8 cellular contexts compared by ENCODE assay signal in genomic region chr2:90323612-90324558, GRCh38.
DNase-seq lines count a peak whose midpoint lies in the region; ATAC-seq, FAIRE-seq and TF ChIP-seq lines count a peak whose summit lies in the region.
"Not testable (repeated sequence)": the region's sequence is repeated elsewhere in the genome, so short reads cannot be mapped to it uniquely, and the experiment has no call there.

No MANE protein-coding gene starts in this region.

- not testable (repeated sequence) for TF ChIP-seq CTCF in Caco-2 (IDR thresholded peaks at IDR 0.05; ENCODE audit: insufficient read depth in 1 of 2, low read depth in 1 of 2, low read length in 1 of 2, severe bottlenecking in 1 of 2, unreplicated experiment in 1 of 2); NB4 (IDR thresholded peaks at IDR 0.05; ENCODE audit: low read depth, low read length); K562 (IDR thresholded peaks at IDR 0.05 in 2 of 3, conservative IDR thresholded peaks at IDR 0.05 in 1 of 3; ENCODE audit: insufficient read depth in 2 of 3, low read depth in 1 of 3, low read length in 3 of 3); esophagus squamous epithelium (IDR thresholded peaks at IDR 0.05); right lobe of liver (IDR thresholded peaks at IDR 0.05); gastrocnemius medialis (IDR thresholded peaks at IDR 0.05 in 4 of 5, conservative IDR thresholded peaks at IDR 0.05 in 1 of 5)

- TF ChIP-seq POLR2A in NB4 (IDR thresholded peaks at IDR 0.05; ENCODE audit: extremely low read depth, insufficient read length); K562 (conservative IDR thresholded peaks at IDR 0.05); esophagus squamous epithelium (IDR thresholded peaks at IDR 0.05); right lobe of liver (IDR thresholded peaks at IDR 0.05); gastrocnemius medialis (IDR thresholded peaks at IDR 0.05): not testable (repeated sequence)

- TF ChIP-seq EP300 in K562 (IDR thresholded peaks at IDR 0.05; ENCODE audit: low read length), result not testable (repeated sequence)

- not testable (repeated sequence) for H3K9me3 Mint-ChIP-seq in Caco-2 (ENCODE audit: unreplicated experiment); activated CD8-positive, alpha-beta T cell treated with anti-CD3 and anti-CD28 coated beads, Interleukin-2, amount 10 ng/mL, durations not matched to agents 7 days and 5 days (ENCODE audit: insufficient read depth)

- H3K27ac Mint-ChIP-seq in Caco-2 (ENCODE audit: unreplicated experiment), result not testable (repeated sequence)
- peak overlapping the region; percentile 57 for H3K27ac Mint-ChIP-seq in activated CD8-positive, alpha-beta T cell treated with anti-CD3 and anti-CD28 coated beads, Interleukin-2, amount 10 ng/mL, durations not matched to agents 7 days and 5 days

- POLR2A ChIA-PET in Caco-2 (lab: Charles Lee); activated CD8-positive, alpha-beta T cell treated with anti-CD3 and anti-CD28 coated beads, Interleukin-2, amount 10 ng/mL, durations not matched to agents 7 days and 5 days (lab: Charles Lee); K562 (lab: Yijun Ruan, JAX): not testable (repeated sequence)

- not testable (repeated sequence) for H3K79me2 ChIP-seq in K562 (ENCODE audit: control insufficient read depth, insufficient read depth, low read length)

- intact Hi-C loops in Caco-2 (cut with micrococcal nuclease; ENCODE audit: unreplicated experiment); K562 (cut with micrococcal nuclease); esophagus squamous epithelium (cut with DNase I); right lobe of liver (cut with DNase I); gastrocnemius medialis (cut with DNase I; ENCODE audit: low total_unique reads): not testable (repeated sequence)

- in situ Hi-C loops in K562 (cut with MboI); gastrocnemius medialis (cut with MboI; ENCODE audit: low sequenced_read_pairs in 4 of 4): not testable (repeated sequence)

- H3K27me3 Mint-ChIP-seq in Caco-2 (ENCODE audit: insufficient read depth, unreplicated experiment); activated CD8-positive, alpha-beta T cell treated with anti-CD3 and anti-CD28 coated beads, Interleukin-2, amount 10 ng/mL, durations not matched to agents 7 days and 5 days (ENCODE audit: low read depth): not testable (repeated sequence)

- not testable (repeated sequence) for H3K9me3 ChIP-seq in Caco-2; K562 (replicated peaks; ENCODE audit: control insufficient read depth, insufficient read depth, low read depth, low read length); esophagus squamous epithelium; right lobe of liver; gastrocnemius medialis

- WGBS in K562 (ENCODE audit: insufficient coverage, low coverage, missing lambda C conversion rate), result 0% methylated on average over 6 of the region's 134 CpGs
- WGBS in esophagus squamous epithelium, 2 donors, result no CpG with 5 or more reads among the region's 134 CpGs
- 10% methylated on average over 80 of the region's 134 CpGs for WGBS in right lobe of liver (ENCODE audit: insufficient coverage, low coverage, low lambda C conversion rate, missing lambda C conversion rate)
- WGBS in urinary bladder, result 16% methylated on average over 95 of the region's 134 CpGs

- not testable (repeated sequence) for H3K9ac ChIP-seq in K562 (ENCODE audit: insufficient read depth in 1 of 2, low read depth in 2 of 2, low read length in 2 of 2)

- not testable (repeated sequence) for H3K9me1 ChIP-seq in K562 (ENCODE audit: control insufficient read depth, insufficient read depth, low read length)

- H3K4me3 ChIP-seq in Caco-2 (ENCODE audit: low read depth, low read length), result peak overlapping the region; percentile 10; the same call in 1 of the 2 replicates
- not testable (repeated sequence) for H3K4me3 ChIP-seq in NB4 (ENCODE audit: low read depth, low read length); right lobe of liver
- peak overlapping the region; percentile 43 for H3K4me3 ChIP-seq in K562
- H3K4me3 ChIP-seq in esophagus squamous epithelium, result peak overlapping the region in 3 of 4 donors; percentile 35 to 62 (median 45)
- peak overlapping the region in 3 of 4 donors; percentile 31 to 59 (median 46) for H3K4me3 ChIP-seq in gastrocnemius medialis
- H3K4me3 ChIP-seq in urinary bladder (ENCODE audit: low read depth, low read length), result peak overlapping the region; percentile 39

- H3K4me3 Mint-ChIP-seq in Caco-2 (ENCODE audit: unreplicated experiment), result peak overlapping the region; percentile 66
- peak overlapping the region; percentile 40 for H3K4me3 Mint-ChIP-seq in activated CD8-positive, alpha-beta T cell treated with anti-CD3 and anti-CD28 coated beads, Interleukin-2, amount 10 ng/mL, durations not matched to agents 7 days and 5 days

- not testable (repeated sequence) for H3K4me1 ChIP-seq in Caco-2; K562 (replicated peaks in 1 of 2; ENCODE audit: control insufficient read depth in 2 of 2, insufficient read depth in 2 of 2, low read length in 2 of 2); esophagus squamous epithelium; right lobe of liver; gastrocnemius medialis; urinary bladder (ENCODE audit: insufficient read depth)

- not testable (repeated sequence) for H3K4me1 Mint-ChIP-seq in Caco-2 (ENCODE audit: low read depth, unreplicated experiment); activated CD8-positive, alpha-beta T cell treated with anti-CD3 and anti-CD28 coated beads, Interleukin-2, amount 10 ng/mL, durations not matched to agents 7 days and 5 days (ENCODE audit: low read depth)

- H3K36me3 ChIP-seq in Caco-2 (ENCODE audit: control insufficient read depth, insufficient read depth, low read length); K562 (ENCODE audit: control insufficient read depth, insufficient read depth, low read length); esophagus squamous epithelium; right lobe of liver; gastrocnemius medialis; urinary bladder (ENCODE audit: insufficient read depth): not testable (repeated sequence)

- not testable (repeated sequence) for H3K27me3 ChIP-seq in Caco-2 (replicated peaks; ENCODE audit: control insufficient read depth, insufficient read depth, low read length); K562 (ENCODE audit: control insufficient read depth in 2 of 2, insufficient read depth in 2 of 2, low read length in 2 of 2); right lobe of liver
- peaks cover 0 to 27% (median 3%) of the 10 kb centered on the region in 4 donors for H3K27me3 ChIP-seq in esophagus squamous epithelium
- peaks cover 4 to 25% (median 6%) of the 10 kb centered on the region in 3 donors for H3K27me3 ChIP-seq in gastrocnemius medialis

- not testable (repeated sequence) for ATAC-seq in activated CD8-positive, alpha-beta T cell treated with anti-CD3 and anti-CD28 coated beads, Interleukin-2, amount 10 ng/mL, durations not matched to agents 7 days and 5 days; K562; right lobe of liver; gastrocnemius medialis

- TF ChIP-seq RAD21 in K562 (CRISPR knock-in tag; conservative IDR thresholded peaks at IDR 0.05 in 1 of 2, IDR thresholded peaks at IDR 0.05 in 1 of 2), result not testable (repeated sequence)

- DNase-seq in Caco-2; activated CD8-positive, alpha-beta T cell treated with anti-CD3 and anti-CD28 coated beads, Interleukin-2, amount 10 ng/mL, durations not matched to agents 7 days and 5 days; esophagus squamous epithelium (lab: John Stamatoyannopoulos, UW); gastrocnemius medialis: not testable (repeated sequence)
- DNase-seq in NB4 (ENCODE audit: low read depth), result peak; percentile 21
- DNase-seq in K562 (ENCODE audit: extremely low read depth in 1 of 4, low spot score in 3 of 4), result peak in 1 of 4 experiments; percentile 5
- DNase-seq in right lobe of liver, result peak in 2 of 3 donors; percentile 40 to 50

- H3K36me3 Mint-ChIP-seq in Caco-2 (ENCODE audit: insufficient read depth, unreplicated experiment); activated CD8-positive, alpha-beta T cell treated with anti-CD3 and anti-CD28 coated beads, Interleukin-2, amount 10 ng/mL, durations not matched to agents 7 days and 5 days (ENCODE audit: low read depth): not testable (repeated sequence)

- CTCF ChIA-PET in Caco-2 (lab: Charles Lee); activated CD8-positive, alpha-beta T cell treated with anti-CD3 and anti-CD28 coated beads, Interleukin-2, amount 10 ng/mL, durations not matched to agents 7 days and 5 days (lab: Charles Lee); K562 (lab: Yijun Ruan, JAX; ENCODE audit: low intra/inter-chr PET ratio): not testable (repeated sequence)

- not testable (repeated sequence) for H3K27ac ChIP-seq in K562 (ENCODE audit: extremely low read depth, low read depth, low read length); esophagus squamous epithelium; right lobe of liver; gastrocnemius medialis; urinary bladder (ENCODE audit: low read depth)

- BruUV-seq in Caco-2 (replicated peaks; lab: Mats Ljungman, UMichigan); K562 (replicated peaks; lab: Mats Ljungman, UMichigan): not testable (repeated sequence)

- H2AFZ ChIP-seq in K562 (ENCODE audit: low read depth, low read length), result not testable (repeated sequence)

- H3K4me2 ChIP-seq in K562 (ENCODE audit: insufficient read depth, low read length), result not testable (repeated sequence)

- FAIRE-seq in K562 (lab: Jason Lieb, UNC), result not testable (repeated sequence)

- H4K20me1 ChIP-seq in K562 (replicated peaks; ENCODE audit: control insufficient read depth, insufficient read depth, low read length), result not testable (repeated sequence)
